ENCODE assay signal across 8 cellular contexts in genomic region chr19:13731147-13731964, GRCh38. TPM values are rescaled to one million over a fixed set of nuclear protein-coding genes. Genes with fewer than 3 reads are reported as not detected.
DNase-seq lines count a peak whose midpoint lies in the region; ATAC-seq and TF ChIP-seq lines count a peak whose summit lies in the region.

No MANE protein-coding gene starts in this region.

- H3K9me3 ChIP-seq in endodermal cell (ENCODE audit: control insufficient read depth, low read length) = no peaks in the 10 kb centered on the region

- no peak overlapping the region for H2BK120ac ChIP-seq in mesendoderm (ENCODE audit: low read depth, low read length)

- H3K4ac ChIP-seq in mesendoderm (ENCODE audit: low read depth, low read length) = peak overlapping the region; percentile 83

- H3K4me3 ChIP-seq in endodermal cell (ENCODE audit: low read length) (peak overlapping the region; percentile 95), mesendoderm (ENCODE audit: low read length) (peak overlapping the region; percentile 42)

- peak; percentile 71 for ATAC-seq in GM21367 (IDR thresholded peaks at IDR 0.05; ENCODE audit: unreplicated experiment)

- H3K27me3 Mint-ChIP-seq in endodermal cell (ENCODE audit: insufficient read depth) = no peaks in the 10 kb centered on the region

- H4K5ac ChIP-seq in mesendoderm (ENCODE audit: low read length) = peak overlapping the region; percentile 89

- H3K9me3 Mint-ChIP-seq in endodermal cell = no peaks in the 10 kb centered on the region

- peak overlapping the region; percentile 97 for H3K27ac ChIP-seq in endodermal cell (ENCODE audit: low read depth, low read length)
- no peak overlapping the region for H3K27ac ChIP-seq in mesendoderm (ENCODE audit: low read depth, low read length)

- H3K4me1 ChIP-seq in endodermal cell (ENCODE audit: control insufficient read depth, insufficient read depth, low read length) (no peaks in the 10 kb centered on the region), mesendoderm (ENCODE audit: control insufficient read depth, low read depth, low read length) (peaks cover 2% of the 10 kb centered on the region)

- TF ChIP-seq CTCF in endodermal cell (conservative IDR thresholded peaks at IDR 0.05) = no peak

- H3K79me2 ChIP-seq in mesendoderm (ENCODE audit: control insufficient read depth, insufficient read depth, low read length) = no peaks in the 10 kb centered on the region

- 6 to 7% methylated on average over 23 to 39 of the region's 39 CpGs for WGBS in endodermal cell (ENCODE audit: insufficient coverage in 1 of 2, insufficient read length in 1 of 2), 2 experiments
- no CpG with 5 or more reads among the region's 39 CpGs for WGBS in mesendoderm (ENCODE audit: extremely low coverage, insufficient coverage, low lambda C conversion rate)

- H2BK15ac ChIP-seq in mesendoderm (replicated peaks; ENCODE audit: low read depth) = no peak overlapping the region

- peak overlapping the region; percentile 92 for H3K27ac Mint-ChIP-seq in endodermal cell

- no peaks in the 10 kb centered on the region for H3K27me3 ChIP-seq in endodermal cell (ENCODE audit: control insufficient read depth, insufficient read depth, low read length, poor library complexity, severe bottlenecking)
- H3K27me3 ChIP-seq in mesendoderm (ENCODE audit: insufficient read depth, low read length, poor library complexity) = no peaks in the 10 kb centered on the region

- DNase-seq in COLO829 (ENCODE audit: low spot score) (peak; percentile 99), HUDEP-2 (lab: John Stamatoyannopoulos, UW; ENCODE audit: unreplicated experiment in 76 of 76) (peak in 75 of 76 experiments; percentile 62 to 99 (median 94)), NOMO-1 treated with dmso at 0.1 percent for 144 hours (lab: John Stamatoyannopoulos, UW; ENCODE audit: unreplicated experiment) (peak; percentile 86), endodermal cell (peak; percentile 99), mesendoderm (peak; percentile 97)
- peak; percentile 79 for DNase-seq in activated CD8-positive, alpha-beta memory T cell treated with anti-CD3 and anti-CD28 coated beads, Interleukin-2, amount 50 U/mL, for 24 hours (ENCODE audit: extremely low read depth)
- peak; percentile 93 for DNase-seq in stimulated activated CD8-positive, alpha-beta memory T cell treated with anti-CD3 and anti-CD28 coated beads, Interleukin-12 subunit alpha, Interleukin-12 subunit beta, amount 100 ng/mL, for 4 hours (ENCODE audit: low read depth)

- H3K4me2 ChIP-seq in mesendoderm (ENCODE audit: low read length) = peak overlapping the region; percentile 87

- peak overlapping the region; percentile 59 for H3K4me3 Mint-ChIP-seq in endodermal cell

- peak overlapping the region; percentile 84 for H3K9ac ChIP-seq in endodermal cell (ENCODE audit: extremely low read depth, low read length, poor library complexity, severe bottlenecking)
- H3K9ac ChIP-seq in mesendoderm (ENCODE audit: low read length) = peak overlapping the region; percentile 92

- no peak overlapping the region for H4K8ac ChIP-seq in mesendoderm (ENCODE audit: low read depth, low read length)

- H2BK5ac ChIP-seq in mesendoderm (ENCODE audit: low read length) = no peak overlapping the region

- no peak overlapping the region for H3K18ac ChIP-seq in mesendoderm (ENCODE audit: low read length)

- H3K79me1 ChIP-seq in mesendoderm (ENCODE audit: low read length) = no peaks in the 10 kb centered on the region

- H3K23ac ChIP-seq in mesendoderm (ENCODE audit: low read length) = no peak overlapping the region

- H3K36me3 ChIP-seq in endodermal cell (ENCODE audit: control insufficient read depth, insufficient read depth, low read length) = peaks cover 4% of the 10 kb centered on the region
- no peaks in the 10 kb centered on the region for H3K36me3 ChIP-seq in mesendoderm (ENCODE audit: control insufficient read depth, insufficient read depth, low read length)

- peaks cover 9% of the 10 kb centered on the region for H3K36me3 Mint-ChIP-seq in endodermal cell (ENCODE audit: low read depth)

- peak overlapping the region; percentile 92 for H3K56ac ChIP-seq in mesendoderm (ENCODE audit: low read length)

- no peak overlapping the region for H2AK5ac ChIP-seq in mesendoderm (ENCODE audit: low read length)

- H3K4me1 Mint-ChIP-seq in endodermal cell = peaks cover 7% of the 10 kb centered on the region

RNA-seq across cellular contexts. Expression of gene MRI1, which starts 33.0 kb away (rescaled TPM):
- total RNA-seq in endodermal cell = 10 to 100 TPM; 19.6 to 29.6 TPM
- polyA plus RNA-seq in endodermal cell (2013, experiment 1 of 2) = 20.7 TPM
- polyA plus RNA-seq in endodermal cell (2013, experiment 2 of 2) = 20.5 TPM
- polyA plus RNA-seq in mesendoderm (2013, experiment 1 of 2) = 16.7 TPM
- 16.4 TPM for polyA plus RNA-seq in mesendoderm (2013, experiment 2 of 2)

RNA-seq across cellular contexts. Expression of gene C19orf53, which starts 42.9 kb away (rescaled TPM):
- total RNA-seq in endodermal cell = 100 to 1,000 TPM; 106 to 114 TPM
- 141 TPM for polyA plus RNA-seq in endodermal cell (2013, experiment 1 of 2)
- 125 TPM for polyA plus RNA-seq in endodermal cell (2013, experiment 2 of 2)
- 323 TPM for polyA plus RNA-seq in mesendoderm (2013, experiment 1 of 2)
- 327 TPM for polyA plus RNA-seq in mesendoderm (2013, experiment 2 of 2)
